ENCODE assay signal across 29 cellular contexts in the genomic region with DNA sequence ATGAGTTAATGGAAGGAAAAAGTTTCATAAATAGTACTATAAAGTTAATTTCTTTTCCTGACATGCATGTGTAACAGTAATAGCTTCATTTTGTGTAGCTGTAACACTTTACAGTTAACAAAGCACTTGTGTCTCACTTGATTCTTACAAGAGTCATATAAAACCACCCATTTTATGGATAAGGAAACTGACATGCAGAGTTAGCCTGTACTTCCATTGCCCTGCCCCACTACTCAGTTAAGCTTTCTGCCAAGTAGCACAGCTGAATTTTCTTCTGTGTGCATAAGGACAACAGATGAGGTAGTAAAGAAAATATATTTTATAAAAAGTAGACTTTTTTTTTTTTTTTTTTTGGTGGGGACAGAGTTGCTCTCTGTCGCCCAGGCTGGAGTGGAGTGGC.
"Had no signal": no experiment of that assay in that cellular context is flagged by ENCODE, and none has a peak within 500 bp of the region (broad histone marks: within the 10 kb centered on the region; RNA-seq: fewer than 3 reads in every experiment).

No MANE protein-coding gene starts in this region.

- H3K4me1 ChIP-seq: suprapubic skin, testis, thyroid gland, tibial nerve had no signal

- H3K9me3 Mint-ChIP-seq: stimulated activated effector memory CD8-positive, alpha-beta T cell treated with anti-CD3 and anti-CD28 coated beads, Interleukin-12 subunit alpha, Interleukin-12 subunit beta, amount 100 ng/mL, for 72 hours; stimulated activated memory B cell treated with anti-CD40 and anti-IgM and Interleukin-4, amounts not matched to agents 10 μg/mL and 1 μg/mL and 100 μg/mL, for 72 hours; stimulated activated naive CD8-positive, alpha-beta T cell treated with anti-CD3 and anti-CD28 coated beads, Interleukin-15, amount 100 ng/mL, for 72 hours; stimulated activated naive CD8-positive, alpha-beta T cell treated with anti-CD3 and anti-CD28 coated beads, Interleukin-15, Interleukin-2, amounts not matched to agents 100 ng/mL and 50 ng/mL, for 24 hours; type B pancreatic cell had no signal

- H3K36me3 ChIP-seq: stomach, suprapubic skin, thoracic aorta, thyroid gland, tibial artery, tibial nerve, transverse colon, upper lobe of left lung, upper lobe of right lung, uterus, vagina had no signal

- H3K27me3 Mint-ChIP-seq: stimulated activated memory B cell treated with anti-CD40 and anti-IgM and Interleukin-4, amounts not matched to agents 10 μg/mL and 1 μg/mL and 100 μg/mL, for 72 hours; stimulated activated naive B cell treated with anti-CD40 and anti-IgM and Interleukin-4, amounts not matched to agents 10 μg/mL and 1 μg/mL and 100 μg/mL, for 72 hours; stimulated activated naive CD8-positive, alpha-beta T cell treated with anti-CD3 and anti-CD28 coated beads, Interleukin-15, amount 100 ng/mL, for 72 hours; stimulated activated naive CD8-positive, alpha-beta T cell treated with anti-CD3 and anti-CD28 coated beads, Interleukin-15, Interleukin-2, amounts not matched to agents 100 ng/mL and 50 ng/mL, for 24 hours; type B pancreatic cell had no signal

- H3K36me3 Mint-ChIP-seq: stimulated activated effector memory CD8-positive, alpha-beta T cell treated with anti-CD3 and anti-CD28 coated beads, Interleukin-12 subunit alpha, Interleukin-12 subunit beta, amount 100 ng/mL, for 72 hours; stimulated activated memory B cell treated with anti-CD40 and anti-IgM and Interleukin-4, amounts not matched to agents 10 μg/mL and 1 μg/mL and 100 μg/mL, for 72 hours had no signal

- H3K4me3 ChIP-seq: stomach, suprapubic skin, testis, thoracic aorta, thyroid gland, tibial artery, tibial nerve, transverse colon, upper lobe of left lung, upper lobe of right lung, uterus, vagina had no signal

- H3K27ac Mint-ChIP-seq: stimulated activated effector memory CD8-positive, alpha-beta T cell treated with anti-CD3 and anti-CD28 coated beads, Interleukin-12 subunit alpha, Interleukin-12 subunit beta, amount 100 ng/mL, for 72 hours; stimulated activated memory B cell treated with anti-CD40 and anti-IgM and Interleukin-4, amounts not matched to agents 10 μg/mL and 1 μg/mL and 100 μg/mL, for 72 hours; stimulated activated naive B cell treated with anti-CD40 and anti-IgM and Interleukin-4, amounts not matched to agents 10 μg/mL and 1 μg/mL and 100 μg/mL, for 72 hours; stimulated activated naive CD8-positive, alpha-beta T cell treated with anti-CD3 and anti-CD28 coated beads, Interleukin-15, amount 100 ng/mL, for 72 hours; stimulated activated naive CD8-positive, alpha-beta T cell treated with anti-CD3 and anti-CD28 coated beads, Interleukin-15, Interleukin-2, amounts not matched to agents 100 ng/mL and 50 ng/mL, for 24 hours; type B pancreatic cell had no signal

- H3K9me3 ChIP-seq: stomach, suprapubic skin, testis, thoracic aorta, thyroid gland, tibial artery, tibial nerve, transverse colon, upper lobe of left lung, upper lobe of right lung, uterus, vagina had no signal

- FAIRE-seq: urothelium cell line had no signal

- ATAC-seq: stimulated activated effector memory CD8-positive, alpha-beta T cell treated with anti-CD3 and anti-CD28 coated beads, Interleukin-12 subunit alpha, Interleukin-12 subunit beta, amount 100 ng/mL, for 72 hours; stimulated activated memory B cell treated with anti-CD40 and anti-IgM and Interleukin-4, amounts not matched to agents 10 μg/mL and 1 μg/mL and 100 μg/mL, for 72 hours; stimulated activated naive B cell treated with anti-CD40 and anti-IgM and Interleukin-4, amounts not matched to agents 10 μg/mL and 1 μg/mL and 100 μg/mL, for 72 hours; stimulated activated naive CD8-positive, alpha-beta T cell treated with anti-CD3 and anti-CD28 coated beads, Interleukin-15, amount 100 ng/mL, for 72 hours; stimulated activated naive CD8-positive, alpha-beta T cell treated with anti-CD3 and anti-CD28 coated beads, Interleukin-15, Interleukin-2, amounts not matched to agents 100 U/mL and 50 U/mL, for 24 hours; upper lobe of right lung had no signal

- DNase-seq: stimulated activated CD4-positive, alpha-beta T cell treated with anti-CD3 and anti-CD28 coated beads, Interleukin-2, amount 100 ng/mL, for 48 hours; stimulated activated CD4-positive, alpha-beta T cell treated with anti-CD3 and anti-CD28 coated beads, Interleukin-4, amount 100 ng/mL, for 1 hour; stimulated activated CD4-positive, alpha-beta T cell treated with anti-CD3 and anti-CD28 coated beads, Interleukin-4, amount 100 ng/mL, for 24 hours; stimulated activated CD4-positive, alpha-beta T cell treated with anti-CD3 and anti-CD28 coated beads, Interleukin-4, amount 100 ng/mL, for 4 hours; stimulated activated CD8-positive, alpha-beta memory T cell treated with anti-CD3 and anti-CD28 coated beads, Interleukin-4, amount 100 ng/mL, for 48 hours; stimulated activated naive B cell treated with anti-CD40 and anti-IgM and Interleukin-4, amounts not matched to agents 10 μg/mL and 1 μg/mL and 100 μg/mL, for 72 hours; stimulated activated naive CD4-positive, alpha-beta T cell; stimulated activated naive CD4-positive, alpha-beta T cell treated with Interleukin-2 at 50 U/mL for 16 hours; stimulated activated naive CD8-positive, alpha-beta T cell treated with anti-CD3 and anti-CD28 coated beads, Interleukin-15, amount 100 ng/mL, for 72 hours; stimulated activated naive CD8-positive, alpha-beta T cell treated with anti-CD3 and anti-CD28 coated beads, Interleukin-15, Interleukin-2, amounts not matched to agents 100 U/mL and 50 U/mL, for 24 hours; stomach; substantia nigra; testis; thyroid gland; tibial artery; transverse colon; trophoblast cell; upper lobe of left lung; upper lobe of right lung; uterus had no signal

- H3K4me3 Mint-ChIP-seq: stimulated activated effector memory CD8-positive, alpha-beta T cell treated with anti-CD3 and anti-CD28 coated beads, Interleukin-12 subunit alpha, Interleukin-12 subunit beta, amount 100 ng/mL, for 72 hours; stimulated activated memory B cell treated with anti-CD40 and anti-IgM and Interleukin-4, amounts not matched to agents 10 μg/mL and 1 μg/mL and 100 μg/mL, for 72 hours; stimulated activated naive B cell treated with anti-CD40 and anti-IgM and Interleukin-4, amounts not matched to agents 10 μg/mL and 1 μg/mL and 100 μg/mL, for 72 hours; stimulated activated naive CD8-positive, alpha-beta T cell treated with anti-CD3 and anti-CD28 coated beads, Interleukin-15, amount 100 ng/mL, for 72 hours; stimulated activated naive CD8-positive, alpha-beta T cell treated with anti-CD3 and anti-CD28 coated beads, Interleukin-15, Interleukin-2, amounts not matched to agents 100 ng/mL and 50 ng/mL, for 24 hours; type B pancreatic cell had no signal

- H3K27ac ChIP-seq: stomach, suprapubic skin, testis, thyroid gland, tibial artery, tibial nerve, transverse colon, upper lobe of left lung, upper lobe of right lung, uterus, vagina had no signal

- H3K27me3 ChIP-seq: stomach, suprapubic skin, testis, thyroid gland, tibial artery, tibial nerve, transverse colon, upper lobe of left lung, upper lobe of right lung, uterus, vagina had no signal
